1 cellular context compared by ENCODE assay signal in the genomic region with DNA sequence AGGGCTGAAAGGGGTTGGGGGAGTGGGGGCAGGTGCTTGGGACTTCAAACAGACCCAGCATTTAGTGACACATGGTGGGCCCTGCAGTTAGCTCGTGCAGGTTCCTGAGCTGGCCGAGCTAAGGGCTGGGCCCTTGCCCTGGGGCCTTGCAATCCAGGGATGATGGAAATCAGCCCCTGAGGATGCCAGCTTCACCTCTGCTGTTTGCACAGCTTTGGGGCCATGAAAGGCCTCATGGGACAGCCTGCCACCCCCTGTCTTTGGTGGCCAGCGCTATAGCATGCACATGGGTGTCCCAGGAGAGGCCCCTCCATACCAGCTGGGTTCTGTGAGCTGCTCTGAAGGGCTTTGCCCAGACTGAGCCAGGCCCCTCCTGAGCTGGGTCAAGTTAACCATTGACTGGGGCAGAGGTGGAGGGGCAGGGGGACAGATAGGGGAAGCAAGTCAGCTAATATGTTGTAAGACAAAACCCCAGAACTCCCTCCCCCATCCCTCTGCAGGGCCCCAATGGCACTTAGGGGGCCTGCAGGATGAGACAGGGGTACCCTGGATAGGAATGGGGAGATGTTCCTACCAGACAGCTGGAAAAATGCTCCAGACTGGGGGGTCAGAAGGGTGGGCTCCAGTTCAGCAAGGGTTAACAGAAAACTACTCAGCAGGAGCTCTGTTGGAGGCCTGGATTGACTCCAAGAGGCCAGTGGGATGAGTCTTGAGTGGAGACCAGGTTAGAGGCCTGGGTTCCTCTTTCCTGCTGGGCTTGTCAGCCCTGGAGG.
TF ChIP-seq lines count a peak whose summit lies in the region.

No MANE protein-coding gene starts in this region.

TF ChIP-seq in HepG2, 621 proteins besides CTCF, POLR2A, EP300 and RAD21 (continued from another document and continues in another):
- TF ChIP-seq, protein P1, sequence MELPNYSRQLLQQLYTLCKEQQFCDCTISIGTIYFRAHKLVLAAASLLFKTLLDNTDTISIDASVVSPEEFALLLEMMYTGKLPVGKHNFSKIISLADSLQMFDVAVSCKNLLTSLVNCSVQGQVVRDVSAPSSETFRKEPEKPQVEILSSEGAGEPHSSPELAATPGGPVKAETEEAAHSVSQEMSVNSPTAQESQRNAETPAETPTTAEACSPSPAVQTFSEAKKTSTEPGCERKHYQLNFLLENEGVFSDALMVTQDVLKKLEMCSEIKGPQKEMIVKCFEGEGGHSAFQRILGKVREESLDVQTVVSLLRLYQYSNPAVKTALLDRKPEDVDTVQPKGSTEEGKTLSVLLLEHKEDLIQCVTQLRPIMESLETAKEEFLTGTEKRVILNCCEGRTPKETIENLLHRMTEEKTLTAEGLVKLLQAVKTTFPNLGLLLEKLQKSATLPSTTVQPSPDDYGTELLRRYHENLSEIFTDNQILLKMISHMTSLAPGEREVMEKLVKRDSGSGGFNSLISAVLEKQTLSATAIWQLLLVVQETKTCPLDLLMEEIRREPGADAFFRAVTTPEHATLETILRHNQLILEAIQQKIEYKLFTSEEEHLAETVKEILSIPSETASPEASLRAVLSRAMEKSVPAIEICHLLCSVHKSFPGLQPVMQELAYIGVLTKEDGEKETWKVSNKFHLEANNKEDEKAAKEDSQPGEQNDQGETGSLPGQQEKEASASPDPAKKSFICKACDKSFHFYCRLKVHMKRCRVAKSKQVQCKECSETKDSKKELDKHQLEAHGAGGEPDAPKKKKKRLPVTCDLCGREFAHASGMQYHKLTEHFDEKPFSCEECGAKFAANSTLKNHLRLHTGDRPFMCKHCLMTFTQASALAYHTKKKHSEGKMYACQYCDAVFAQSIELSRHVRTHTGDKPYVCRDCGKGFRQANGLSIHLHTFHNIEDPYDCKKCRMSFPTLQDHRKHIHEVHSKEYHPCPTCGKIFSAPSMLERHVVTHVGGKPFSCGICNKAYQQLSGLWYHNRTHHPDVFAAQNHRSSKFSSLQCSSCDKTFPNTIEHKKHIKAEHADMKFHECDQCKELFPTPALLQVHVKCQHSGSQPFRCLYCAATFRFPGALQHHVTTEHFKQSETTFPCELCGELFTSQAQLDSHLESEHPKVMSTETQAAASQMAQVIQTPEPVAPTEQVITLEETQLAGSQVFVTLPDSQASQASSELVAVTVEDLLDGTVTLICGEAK (IDR thresholded peaks at IDR 0.05) = no peak
- TF ChIP-seq, protein P1 (CRISPR knock-in tag; IDR thresholded peaks at IDR 0.05) = no peak
- TF ChIP-seq MAZ (IDR thresholded peaks at IDR 0.05; ENCODE audit: borderline replicate concordance, low read depth, low read length) (no peak), MAZ (CRISPR knock-in tag; IDR thresholded peaks at IDR 0.05; ENCODE audit: low read depth) (no peak), ZNF350 (CRISPR knock-in tag; IDR thresholded peaks at IDR 0.05; ENCODE audit: borderline replicate concordance, low read depth) (peak; percentile 38; the same call in 1 of the 2 replicates), ZNF317 (CRISPR knock-in tag; IDR thresholded peaks at IDR 0.05) (0 out of 2 replicates have a peak, but pooled peaks have one; percentile 60), NFYB (CRISPR knock-in tag; IDR thresholded peaks at IDR 0.05) (no peak), ATRX (CRISPR knock-in tag; IDR thresholded peaks at IDR 0.05; ENCODE audit: borderline replicate concordance) (no peak), POGZ (CRISPR knock-in tag; IDR thresholded peaks at IDR 0.05) (0 out of 2 replicates have a peak, but pooled peaks have one; percentile 39), SMAD3 (CRISPR knock-in tag; IDR thresholded peaks at IDR 0.05) (0 out of 2 replicates have a peak, but pooled peaks have one; percentile 22), ATF7 (IDR thresholded peaks at IDR 0.05) (no peak), ATF7 (CRISPR knock-in tag; IDR thresholded peaks at IDR 0.05) (0 out of 2 replicates have a peak, but pooled peaks have one; percentile 21), ZMYM4 (CRISPR knock-in tag; IDR thresholded peaks at IDR 0.05) (peak; percentile 10; the same call in 1 of the 2 replicates), SOX13 (IDR thresholded peaks at IDR 0.05) (no peak), SOX13 (CRISPR knock-in tag; conservative IDR thresholded peaks at IDR 0.05 in 1 of 2, IDR thresholded peaks at IDR 0.05 in 1 of 2) (peak in 1 of 2 experiments; percentile 26; a peak in 1 of 4 replicates), SNAPC2 (CRISPR knock-in tag; IDR thresholded peaks at IDR 0.05) (0 out of 2 replicates have a peak, but pooled peaks have one; percentile 44), ZFP62 (CRISPR knock-in tag; IDR thresholded peaks at IDR 0.05) (no peak), KLF13 (CRISPR knock-in tag; IDR thresholded peaks at IDR 0.05) (peak; percentile 21; the same call in 1 of the 2 replicates), SOX6 (IDR thresholded peaks at IDR 0.05) (no peak), SOX6 (CRISPR knock-in tag; IDR thresholded peaks at IDR 0.05) (peak; percentile 28; the same call in 1 of the 2 replicates), PCBP2 (optimal IDR thresholded peaks at IDR 0.05; ENCODE audit: low read depth, low read length, poor library complexity, severe bottlenecking) (no peak), PHB2 (IDR thresholded peaks at IDR 0.05; ENCODE audit: partially characterized antibody) (no peak), ZNF619 (CRISPR knock-in tag; IDR thresholded peaks at IDR 0.05) (peak; percentile 76), ZNF713 (CRISPR knock-in tag; IDR thresholded peaks at IDR 0.05) (no peak), ZMYM3 (CRISPR knock-in tag; IDR thresholded peaks at IDR 0.05) (no peak), ZSCAN25 (CRISPR knock-in tag; IDR thresholded peaks at IDR 0.05) (peak; percentile 89), ZNF644 (CRISPR knock-in tag; IDR thresholded peaks at IDR 0.05; ENCODE audit: low read depth) (peak; percentile 40; the same call in 1 of the 2 replicates), REPIN1 (CRISPR knock-in tag; IDR thresholded peaks at IDR 0.05; ENCODE audit: borderline replicate concordance, low read depth) (peak; percentile 30; the same call in 1 of the 2 replicates), ZNF556 (CRISPR knock-in tag; IDR thresholded peaks at IDR 0.05; ENCODE audit: borderline replicate concordance) (peak; percentile 41; the same call in 1 of the 2 replicates), XRCC5 (optimal IDR thresholded peaks at IDR 0.05; ENCODE audit: low read length) (peak; percentile 42), HDAC1 (CRISPR knock-in tag; IDR thresholded peaks at IDR 0.05) (peak; percentile 44; the same call in 1 of the 2 replicates), SALL1 (CRISPR knock-in tag; IDR thresholded peaks at IDR 0.05) (0 out of 2 replicates have a peak, but pooled peaks have one; percentile 40), PHF8 (CRISPR knock-in tag; IDR thresholded peaks at IDR 0.05) (peak; percentile 41)
- TF ChIP-seq, protein P2, sequence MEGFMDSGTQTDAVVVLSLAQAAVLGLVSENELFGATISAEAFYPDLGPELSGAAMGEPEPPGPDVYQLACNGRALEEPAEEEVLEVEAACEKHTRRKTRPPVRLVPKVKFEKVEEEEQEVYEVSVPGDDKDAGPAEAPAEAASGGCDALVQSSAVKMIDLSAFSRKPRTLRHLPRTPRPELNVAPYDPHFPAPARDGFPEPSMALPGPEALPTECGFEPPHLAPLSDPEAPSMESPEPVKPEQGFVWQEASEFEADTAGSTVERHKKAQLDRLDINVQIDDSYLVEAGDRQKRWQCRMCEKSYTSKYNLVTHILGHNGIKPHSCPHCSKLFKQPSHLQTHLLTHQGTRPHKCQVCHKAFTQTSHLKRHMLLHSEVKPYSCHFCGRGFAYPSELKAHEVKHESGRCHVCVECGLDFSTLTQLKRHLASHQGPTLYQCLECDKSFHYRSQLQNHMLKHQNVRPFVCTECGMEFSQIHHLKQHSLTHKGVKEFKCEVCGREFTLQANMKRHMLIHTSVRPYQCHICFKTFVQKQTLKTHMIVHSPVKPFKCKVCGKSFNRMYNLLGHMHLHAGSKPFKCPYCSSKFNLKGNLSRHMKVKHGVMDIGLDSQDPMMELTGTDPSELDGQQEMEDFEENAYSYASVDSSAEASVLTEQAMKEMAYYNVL (CRISPR knock-in tag; IDR thresholded peaks at IDR 0.05; ENCODE audit: borderline replicate concordance) = peak; percentile 53; the same call in 1 of the 2 replicates
- TF ChIP-seq, protein P3, sequence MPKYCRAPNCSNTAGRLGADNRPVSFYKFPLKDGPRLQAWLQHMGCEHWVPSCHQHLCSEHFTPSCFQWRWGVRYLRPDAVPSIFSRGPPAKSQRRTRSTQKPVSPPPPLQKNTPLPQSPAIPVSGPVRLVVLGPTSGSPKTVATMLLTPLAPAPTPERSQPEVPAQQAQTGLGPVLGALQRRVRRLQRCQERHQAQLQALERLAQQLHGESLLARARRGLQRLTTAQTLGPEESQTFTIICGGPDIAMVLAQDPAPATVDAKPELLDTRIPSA (CRISPR knock-in tag; IDR thresholded peaks at IDR 0.05; ENCODE audit: borderline replicate concordance) = peak; percentile 51; the same call in 1 of the 2 replicates
- TF ChIP-seq, protein P4, sequence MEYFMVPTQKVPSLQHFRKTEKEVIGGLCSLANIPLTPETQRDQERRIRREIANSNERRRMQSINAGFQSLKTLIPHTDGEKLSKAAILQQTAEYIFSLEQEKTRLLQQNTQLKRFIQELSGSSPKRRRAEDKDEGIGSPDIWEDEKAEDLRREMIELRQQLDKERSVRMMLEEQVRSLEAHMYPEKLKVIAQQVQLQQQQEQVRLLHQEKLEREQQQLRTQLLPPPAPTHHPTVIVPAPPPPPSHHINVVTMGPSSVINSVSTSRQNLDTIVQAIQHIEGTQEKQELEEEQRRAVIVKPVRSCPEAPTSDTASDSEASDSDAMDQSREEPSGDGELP (IDR thresholded peaks at IDR 0.05; ENCODE audit: borderline replicate concordance, low read depth) = peak; percentile 83; the same call in 1 of the 2 replicates
- TF ChIP-seq, protein P5, sequence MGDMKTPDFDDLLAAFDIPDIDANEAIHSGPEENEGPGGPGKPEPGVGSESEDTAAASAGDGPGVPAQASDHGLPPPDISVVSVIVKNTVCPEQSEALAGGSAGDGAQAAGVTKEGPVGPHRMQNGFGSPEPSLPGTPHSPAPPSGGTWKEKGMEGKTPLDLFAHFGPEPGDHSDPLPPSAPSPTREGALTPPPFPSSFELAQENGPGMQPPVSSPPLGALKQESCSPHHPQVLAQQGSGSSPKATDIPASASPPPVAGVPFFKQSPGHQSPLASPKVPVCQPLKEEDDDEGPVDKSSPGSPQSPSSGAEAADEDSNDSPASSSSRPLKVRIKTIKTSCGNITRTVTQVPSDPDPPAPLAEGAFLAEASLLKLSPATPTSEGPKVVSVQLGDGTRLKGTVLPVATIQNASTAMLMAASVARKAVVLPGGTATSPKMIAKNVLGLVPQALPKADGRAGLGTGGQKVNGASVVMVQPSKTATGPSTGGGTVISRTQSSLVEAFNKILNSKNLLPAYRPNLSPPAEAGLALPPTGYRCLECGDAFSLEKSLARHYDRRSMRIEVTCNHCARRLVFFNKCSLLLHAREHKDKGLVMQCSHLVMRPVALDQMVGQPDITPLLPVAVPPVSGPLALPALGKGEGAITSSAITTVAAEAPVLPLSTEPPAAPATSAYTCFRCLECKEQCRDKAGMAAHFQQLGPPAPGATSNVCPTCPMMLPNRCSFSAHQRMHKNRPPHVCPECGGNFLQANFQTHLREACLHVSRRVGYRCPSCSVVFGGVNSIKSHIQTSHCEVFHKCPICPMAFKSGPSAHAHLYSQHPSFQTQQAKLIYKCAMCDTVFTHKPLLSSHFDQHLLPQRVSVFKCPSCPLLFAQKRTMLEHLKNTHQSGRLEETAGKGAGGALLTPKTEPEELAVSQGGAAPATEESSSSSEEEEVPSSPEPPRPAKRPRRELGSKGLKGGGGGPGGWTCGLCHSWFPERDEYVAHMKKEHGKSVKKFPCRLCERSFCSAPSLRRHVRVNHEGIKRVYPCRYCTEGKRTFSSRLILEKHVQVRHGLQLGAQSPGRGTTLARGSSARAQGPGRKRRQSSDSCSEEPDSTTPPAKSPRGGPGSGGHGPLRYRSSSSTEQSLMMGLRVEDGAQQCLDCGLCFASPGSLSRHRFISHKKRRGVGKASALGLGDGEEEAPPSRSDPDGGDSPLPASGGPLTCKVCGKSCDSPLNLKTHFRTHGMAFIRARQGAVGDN (CRISPR knock-in tag; IDR thresholded peaks at IDR 0.05) = peak; percentile 90
- TF ChIP-seq, protein P6, sequence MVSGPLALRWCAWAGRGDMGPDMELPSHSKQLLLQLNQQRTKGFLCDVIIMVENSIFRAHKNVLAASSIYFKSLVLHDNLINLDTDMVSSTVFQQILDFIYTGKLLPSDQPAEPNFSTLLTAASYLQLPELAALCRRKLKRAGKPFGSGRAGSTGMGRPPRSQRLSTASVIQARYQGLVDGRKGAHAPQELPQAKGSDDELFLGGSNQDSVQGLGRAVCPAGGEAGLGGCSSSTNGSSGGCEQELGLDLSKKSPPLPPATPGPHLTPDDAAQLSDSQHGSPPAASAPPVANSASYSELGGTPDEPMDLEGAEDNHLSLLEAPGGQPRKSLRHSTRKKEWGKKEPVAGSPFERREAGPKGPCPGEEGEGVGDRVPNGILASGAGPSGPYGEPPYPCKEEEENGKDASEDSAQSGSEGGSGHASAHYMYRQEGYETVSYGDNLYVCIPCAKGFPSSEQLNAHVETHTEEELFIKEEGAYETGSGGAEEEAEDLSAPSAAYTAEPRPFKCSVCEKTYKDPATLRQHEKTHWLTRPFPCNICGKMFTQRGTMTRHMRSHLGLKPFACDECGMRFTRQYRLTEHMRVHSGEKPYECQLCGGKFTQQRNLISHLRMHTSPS (CRISPR knock-in tag; IDR thresholded peaks at IDR 0.05; ENCODE audit: low read depth) = peak; percentile 77
